In genomic region chrX:19017271-19017670, GRCh38 we compare ENCODE assay signal across 9 cellular contexts. TPM values are rescaled to one million over a fixed set of nuclear protein-coding genes. Genes with fewer than 3 reads are reported as not detected.
DNase-seq lines count a peak whose midpoint lies in the region; ATAC-seq and TF ChIP-seq lines count a peak whose summit lies in the region.
"Had no signal": no experiment of that assay in that cellular context is flagged by ENCODE, and none has a peak within 500 bp of the region (broad histone marks: within the 10 kb centered on the region; RNA-seq: fewer than 3 reads in every experiment).

No MANE protein-coding gene starts in this region.

- DNase-seq in EL: peak; percentile 28
- DNase-seq in Karpas-422: peak; percentile 51
- DNase-seq in astrocyte of the spinal cord (ENCODE audit: low read depth, low spot score): no peak
- peak; percentile 18 for DNase-seq in myocyte (ENCODE audit: low read depth)
- DNase-seq in effector CD8-positive, alpha-beta T cell (lab: John Stamatoyannopoulos, UW): no peak
- DNase-seq in HK-2 (ENCODE audit: unreplicated experiment): no peak
- no peak for DNase-seq in activated T-helper 1 cell treated with anti-CD3 and anti-CD28 coated beads, Interleukin-12 subunit alpha, Interleukin-12 subunit beta, Interleukin-2, Interleukin-4 antibody, amounts not matched to agents 30 ng/mL and 10 ng/mL and 1 ng/mL, durations not matched to agents 14 hours and 24 hours and 36 hours (ENCODE audit: low spot score)

- H3K4me1 Mint-ChIP-seq in activated T-helper 1 cell treated with anti-CD3 and anti-CD28 coated beads, Interleukin-12 subunit alpha, Interleukin-12 subunit beta, Interleukin-2, Interleukin-4 antibody, amounts not matched to agents 30 ng/mL and 10 ng/mL and 1 ng/mL, durations not matched to agents 14 hours and 24 hours and 36 hours (ENCODE audit: low read depth): no peaks in the 10 kb centered on the region
- H3K4me1 Mint-ChIP-seq: memory B cell had no signal

- H3K36me3 ChIP-seq in Karpas-422 (ENCODE audit: insufficient read depth, low read length): no peaks in the 10 kb centered on the region

- no peak overlapping the region for H2AFZ ChIP-seq in Karpas-422 (ENCODE audit: low read length)

- peak; percentile 57 for TF ChIP-seq CTCF in astrocyte of the spinal cord (IDR thresholded peaks at IDR 0.05; ENCODE audit: low read depth, low read length)

- H3K27me3 ChIP-seq in Karpas-422 (ENCODE audit: low read length): no peaks in the 10 kb centered on the region

- no peak overlapping the region for H3K27ac ChIP-seq in Karpas-422 (ENCODE audit: low read length)

- H3K36me3 Mint-ChIP-seq in activated T-helper 1 cell treated with anti-CD3 and anti-CD28 coated beads, Interleukin-12 subunit alpha, Interleukin-12 subunit beta, Interleukin-2, Interleukin-4 antibody, amounts not matched to agents 30 ng/mL and 10 ng/mL and 1 ng/mL, durations not matched to agents 14 hours and 24 hours and 36 hours (ENCODE audit: low read depth): no peaks in the 10 kb centered on the region
- H3K36me3 Mint-ChIP-seq: memory B cell had no signal

- no peaks in the 10 kb centered on the region for H3K9me2 ChIP-seq in Karpas-422 (replicated peaks; ENCODE audit: insufficient read depth, low read length)

- intact Hi-C loops in activated T-helper 1 cell treated with anti-CD3 and anti-CD28 coated beads, Interleukin-12 subunit alpha, Interleukin-12 subunit beta, Interleukin-2, Interleukin-4 antibody, amounts not matched to agents 30 ng/mL and 10 ng/mL and 1 ng/mL, durations not matched to agents 14 hours and 24 hours and 36 hours (cut with micrococcal nuclease): no loop called here

- H3K9me3 Mint-ChIP-seq in activated T-helper 1 cell treated with anti-CD3 and anti-CD28 coated beads, Interleukin-12 subunit alpha, Interleukin-12 subunit beta, Interleukin-2, Interleukin-4 antibody, amounts not matched to agents 30 ng/mL and 10 ng/mL and 1 ng/mL, durations not matched to agents 14 hours and 24 hours and 36 hours: no peaks in the 10 kb centered on the region
- H3K9me3 Mint-ChIP-seq: memory B cell had no signal

- H3K4me2 ChIP-seq in Karpas-422 (ENCODE audit: low read depth, low read length, poor library complexity, severe bottlenecking): no peak overlapping the region

- in situ Hi-C loops in astrocyte of the spinal cord (cut with HindIII; ENCODE audit: low sequenced_read_pairs): no loop called here

- ATAC-seq in GM18909 (IDR thresholded peaks at IDR 0.05; ENCODE audit: poor library complexity, unreplicated experiment): no peak

- no peaks in the 10 kb centered on the region for H4K20me1 ChIP-seq in Karpas-422 (ENCODE audit: insufficient read depth, low read depth, low read length)

- no peak overlapping the region for H3K9ac ChIP-seq in Karpas-422 (ENCODE audit: low read length)

- H3K4me3 Mint-ChIP-seq in activated T-helper 1 cell treated with anti-CD3 and anti-CD28 coated beads, Interleukin-12 subunit alpha, Interleukin-12 subunit beta, Interleukin-2, Interleukin-4 antibody, amounts not matched to agents 30 ng/mL and 10 ng/mL and 1 ng/mL, durations not matched to agents 14 hours and 24 hours and 36 hours: no peak overlapping the region
- H3K4me3 Mint-ChIP-seq: memory B cell had no signal

- H3K4me3 ChIP-seq in Karpas-422 (ENCODE audit: low read length): no peak overlapping the region
- no peak overlapping the region for H3K4me3 ChIP-seq in astrocyte of the spinal cord (ENCODE audit: low read depth, low read length)

- no peaks in the 10 kb centered on the region for H3K4me1 ChIP-seq in Karpas-422 (ENCODE audit: low read length)

- no peak overlapping the region for H3K27ac Mint-ChIP-seq in activated T-helper 1 cell treated with anti-CD3 and anti-CD28 coated beads, Interleukin-12 subunit alpha, Interleukin-12 subunit beta, Interleukin-2, Interleukin-4 antibody, amounts not matched to agents 30 ng/mL and 10 ng/mL and 1 ng/mL, durations not matched to agents 14 hours and 24 hours and 36 hours
- H3K27ac Mint-ChIP-seq: memory B cell had no signal

- no peaks in the 10 kb centered on the region for H3K9me3 ChIP-seq in Karpas-422 (ENCODE audit: low read length)

- H3K27me3 Mint-ChIP-seq in activated T-helper 1 cell treated with anti-CD3 and anti-CD28 coated beads, Interleukin-12 subunit alpha, Interleukin-12 subunit beta, Interleukin-2, Interleukin-4 antibody, amounts not matched to agents 30 ng/mL and 10 ng/mL and 1 ng/mL, durations not matched to agents 14 hours and 24 hours and 36 hours (ENCODE audit: insufficient read depth): no peaks in the 10 kb centered on the region
- H3K27me3 Mint-ChIP-seq: memory B cell had no signal

- H3K79me2 ChIP-seq in Karpas-422 (ENCODE audit: low read length): no peaks in the 10 kb centered on the region

RNA-seq across cellular contexts. Expression of gene PHKA2, which starts 33.4 kb away (rescaled TPM):
- total RNA-seq in Karpas-422 (2014; rRNA removed; shearing (Covaris generic); ENCODE audit: low replicate concordance): 50.7 and 75.4 TPM in 2 replicates
- 5.6 and 9.1 TPM in 2 replicates for total RNA-seq in myocyte
- 8.1 TPM for polyA plus RNA-seq in myocyte (2012)
- 20.0 and 20.3 TPM in 2 replicates for total RNA-seq in activated T-helper 1 cell treated with anti-CD3 and anti-CD28 coated beads, Interleukin-12 subunit alpha, Interleukin-12 subunit beta, Interleukin-2, Interleukin-4 antibody, amounts not matched to agents 30 ng/mL and 10 ng/mL and 1 ng/mL, durations not matched to agents 14 hours and 24 hours and 36 hours

Comparison
In these comparisons a context has a peak if more than half of its experiments do, and no peak if none do; other contexts are left out.
1. DNase-seq: peak in EL (single experiment), Karpas-422 (single experiment) and myocyte (single experiment); none in astrocyte of the spinal cord (single experiment), effector CD8-positive, alpha-beta T cell (single experiment), HK-2 (single experiment) and activated T-helper 1 cell treated with anti-CD3 and anti-CD28 coated beads, Interleukin-12 subunit alpha, Interleukin-12 subunit beta, Interleukin-2, Interleukin-4 antibody, amounts not matched to agents 30 ng/mL and 10 ng/mL and 1 ng/mL, durations not matched to agents 14 hours and 24 hours and 36 hours (single experiment).